ENCODE assay signal across 16 cellular contexts in genomic region chr5:6758706-6759105, GRCh38.
"Had no signal": no experiment of that assay in that cellular context is flagged by ENCODE, and none has a peak within 500 bp of the region (broad histone marks: within the 10 kb centered on the region; RNA-seq: fewer than 3 reads in every experiment).

No MANE protein-coding gene starts in this region.

- H3K27me3 ChIP-seq: hepatocyte, tibial artery, upper lobe of left lung, uterus had no signal

- H3K4me3 ChIP-seq: hepatocyte, lung, tibial artery, upper lobe of left lung, uterus had no signal

- FAIRE-seq: colon, small intestine had no signal

- H3K27ac Mint-ChIP-seq: nephron had no signal

- H3K4me1 ChIP-seq: tibial artery, upper lobe of left lung, uterus had no signal

- H3K36me3 ChIP-seq: uterus had no signal

- H3K4me3 Mint-ChIP-seq: dendritic cell treated with granulocyte-macrophage colony-stimulating factor and Interleukin-4, amounts not matched to agents 40 ng/mL and 50 ng/mL, for 4 days; nephron had no signal

- H3K9me3 ChIP-seq: tibial artery, upper lobe of left lung, uterus had no signal

- H3K79me2 ChIP-seq: hepatocyte had no signal

- H3K27ac ChIP-seq: hepatocyte, tibial artery, upper lobe of left lung, uterus had no signal

- DNase-seq: foreskin melanocyte; left colon; left ventricle myocardium superior; mesenchymal stem cell; midbrain; small intestine; stimulated activated CD4-positive, alpha-beta T cell treated with anti-CD3 and anti-CD28 coated beads, Interleukin-12 subunit alpha, Interleukin-12 subunit beta, amount 100 ng/mL, for 4 hours; stimulated activated naive CD4-positive, alpha-beta T cell treated with Interleukin-2 at 50 U/mL for 16 hours; tibial artery; uterus had no signal

- H3K9me3 Mint-ChIP-seq: dendritic cell treated with granulocyte-macrophage colony-stimulating factor and Interleukin-4, amounts not matched to agents 40 ng/mL and 50 ng/mL, for 4 days; nephron had no signal

- H3K4me1 Mint-ChIP-seq: nephron had no signal

- H2AFZ ChIP-seq: hepatocyte had no signal

- H3K27me3 Mint-ChIP-seq: dendritic cell treated with granulocyte-macrophage colony-stimulating factor and Interleukin-4, amounts not matched to agents 40 ng/mL and 50 ng/mL, for 4 days had no signal

- H3K4me2 ChIP-seq: hepatocyte had no signal
